Comparison of ENCODE assay signal across 26 cellular contexts in genomic region chr14:105052110-105052458, GRCh38. TPM values are rescaled to one million over a fixed set of nuclear protein-coding genes. Genes with fewer than 3 reads are reported as not detected.
DNase-seq lines count a peak whose midpoint lies in the region; ATAC-seq and TF ChIP-seq lines count a peak whose summit lies in the region.
"Had no signal": no experiment of that assay in that cellular context is flagged by ENCODE, and none has a peak within 500 bp of the region (broad histone marks: within the 10 kb centered on the region; RNA-seq: fewer than 3 reads in every experiment).

No MANE protein-coding gene starts in this region.

- H3K18ac ChIP-seq in trophoblast cell (ENCODE audit: low read length), result no peak overlapping the region

- DNase-seq in natural killer cell, result no peak
- DNase-seq in natural killer cell treated with Interleukin-12 subunit alpha and Interleukin-12 subunit beta and Interleukin-15 and Interleukin-18, amount 100 ng/mL, for 72 hours (ENCODE audit: low spot score), result no peak
- DNase-seq in T-helper 17 cell, result no peak
- DNase-seq in trophoblast cell, result peak; percentile 76 to 92
- DNase-seq in CD4-positive, alpha-beta memory T cell, result no peak
- no peak for DNase-seq in H7
- DNase-seq: AML-193; CD8-positive, alpha-beta memory T cell; DMS153; DND-41; HFFc6; KBM-7; MV-4-11; NCI-H1105; NCI-H1436 treated with DMSO at 0.1 percent for 48 hours; NCI-H187 treated with DMSO at 0.1 percent for 48 hours; NCI-H2171 treated with DMSO at 0.1 percent for 48 hours; NCI-H524 treated with DMSO at 0.1 percent for 48 hours; NCI-H82; SHP77 treated with DMSO at 0.1 percent for 48 hours had no signal

- H3K27me3 ChIP-seq in trophoblast cell (ENCODE audit: insufficient read depth, low read length) (peaks cover 11% of the 10 kb centered on the region), H7 (ENCODE audit: control insufficient read depth, insufficient read depth, low read length) (peaks cover 17% of the 10 kb centered on the region; the same call in 1 of the 2 replicates)
- no peaks in the 10 kb centered on the region for H3K27me3 ChIP-seq in CD4-positive, alpha-beta memory T cell (ENCODE audit: insufficient read depth, low read length)
- H3K27me3 ChIP-seq: BLaER1 treated with 17β-estradiol and CSF1 and Interleukin-3, amounts not matched to agents 10 nM and 100 nM had no signal

- no peaks in the 10 kb centered on the region for H3K9me3 ChIP-seq in T-helper 17 cell (ENCODE audit: control insufficient read depth, low read length, poor library complexity, severe bottlenecking)
- H3K9me3 ChIP-seq in trophoblast cell (ENCODE audit: insufficient read depth, low read depth, low read length), result peaks cover 3% of the 10 kb centered on the region
- no peaks in the 10 kb centered on the region for H3K9me3 ChIP-seq in CD4-positive, alpha-beta memory T cell (ENCODE audit: control insufficient read depth in 1 of 2, low read length in 2 of 2)
- H3K9me3 ChIP-seq: A549; BLaER1 treated with 17β-estradiol and CSF1 and Interleukin-3, amounts not matched to agents 10 nM and 100 nM; HAP-1 had no signal

- no peak overlapping the region for H3K27ac ChIP-seq in trophoblast cell (ENCODE audit: low read depth, low read length)
- H3K27ac ChIP-seq in CD4-positive, alpha-beta memory T cell (ENCODE audit: low read depth, low read length), result no peak overlapping the region
- H3K27ac ChIP-seq: A549; BLaER1 treated with 17β-estradiol and CSF1 and Interleukin-3, amounts not matched to agents 10 nM and 100 nM; PC-9 had no signal

- H2BK5ac ChIP-seq in trophoblast cell (ENCODE audit: low read depth, low read length, poor library complexity), result no peak overlapping the region

- ATAC-seq in natural killer cell (no peak), T-helper 17 cell (no peak), GM21825 (IDR thresholded peaks at IDR 0.05; ENCODE audit: unreplicated experiment) (no peak)
- no peak for ATAC-seq in natural killer cell treated with Interleukin-12 subunit alpha and Interleukin-12 subunit beta and Interleukin-15 and Interleukin-18, amount 100 ng/mL, for 72 hours
- ATAC-seq: A549 had no signal

- CTCF ChIA-PET in CD4-positive, alpha-beta memory T cell (lab: Charles Lee; ENCODE audit: partially characterized antibody), result interaction anchor here (3.4 kb wide), 1 partner anchor 77 kb away, joined by 15 read pairs; no protein-coding TSS in a partner anchor

- H3K4me3 ChIP-seq in trophoblast cell (ENCODE audit: low read depth, low read length), result no peak overlapping the region
- H3K4me3 ChIP-seq in CD4-positive, alpha-beta memory T cell (ENCODE audit: low read length in 2 of 2), result no peak overlapping the region
- no peak overlapping the region for H3K4me3 ChIP-seq in H7 (ENCODE audit: insufficient read depth, low read depth, low read length)
- H3K4me3 ChIP-seq: A549; BLaER1 treated with 17β-estradiol and CSF1 and Interleukin-3, amounts not matched to agents 10 nM and 100 nM; HAP-1; PC-9 had no signal

- WGBS in trophoblast cell (ENCODE audit: extremely low coverage, insufficient coverage, insufficient read length), result no CpG with 5 or more reads among the region's 4 CpGs

- H3K4me2 ChIP-seq in trophoblast cell (ENCODE audit: low read length), result no peak overlapping the region
- H3K4me2 ChIP-seq: A549; BLaER1 treated with 17β-estradiol and CSF1 and Interleukin-3, amounts not matched to agents 10 nM and 100 nM; PC-9 had no signal

- H3K36me3 ChIP-seq in trophoblast cell (ENCODE audit: control insufficient read depth in 1 of 2, insufficient read depth in 2 of 2, low read length in 2 of 2), result no peaks in the 10 kb centered on the region
- H3K36me3 ChIP-seq in CD4-positive, alpha-beta memory T cell (ENCODE audit: insufficient read depth, low read length), result peaks cover 40% of the 10 kb centered on the region
- no peaks in the 10 kb centered on the region for H3K36me3 ChIP-seq in H7 (replicated peaks; ENCODE audit: control insufficient read depth, insufficient read depth, low read length)
- H3K36me3 ChIP-seq: HAP-1 had no signal

- H3K36me3 Mint-ChIP-seq in natural killer cell (no peaks in the 10 kb centered on the region), T-helper 17 cell (ENCODE audit: low read depth) (peaks cover 10% of the 10 kb centered on the region)
- peaks cover 14% of the 10 kb centered on the region for H3K36me3 Mint-ChIP-seq in natural killer cell treated with Interleukin-12 subunit alpha and Interleukin-12 subunit beta and Interleukin-15 and Interleukin-18, amount 100 ng/mL, for 72 hours
- peaks cover 30 to 52% of the 10 kb centered on the region in 2 donors for H3K36me3 Mint-ChIP-seq in CD4-positive, alpha-beta memory T cell

- POLR2A ChIA-PET in CD4-positive, alpha-beta memory T cell (lab: Charles Lee; ENCODE audit: partially characterized antibody), result no interaction called here

- H3K4me1 Mint-ChIP-seq in natural killer cell (peaks cover 0 to 10% of the 10 kb centered on the region in 2 donors), T-helper 17 cell (peaks cover 4% of the 10 kb centered on the region)
- H3K4me1 Mint-ChIP-seq in natural killer cell treated with Interleukin-12 subunit alpha and Interleukin-12 subunit beta and Interleukin-15 and Interleukin-18, amount 100 ng/mL, for 72 hours (ENCODE audit: low read depth in 2 of 2), result peaks cover 10 to 16% of the 10 kb centered on the region in 2 donors
- peaks cover 6 to 7% (median 7%) of the 10 kb centered on the region in 4 donors for H3K4me1 Mint-ChIP-seq in CD4-positive, alpha-beta memory T cell

- intact Hi-C loops in natural killer cell (cut with micrococcal nuclease), result no loop called here
- intact Hi-C loops in CD4-positive, alpha-beta memory T cell (cut with micrococcal nuclease), result no loop called here

- H3K9me3 Mint-ChIP-seq in natural killer cell, result no peaks in the 10 kb centered on the region
- H3K9me3 Mint-ChIP-seq in natural killer cell treated with Interleukin-12 subunit alpha and Interleukin-12 subunit beta and Interleukin-15 and Interleukin-18, amount 100 ng/mL, for 72 hours, result no peaks in the 10 kb centered on the region
- H3K9me3 Mint-ChIP-seq in CD4-positive, alpha-beta memory T cell, result no peaks in the 10 kb centered on the region
- H3K9me3 Mint-ChIP-seq: CD8-positive, alpha-beta memory T cell; HFFc6 had no signal

- no peaks in the 10 kb centered on the region for H3K79me2 ChIP-seq in trophoblast cell (ENCODE audit: control insufficient read depth, insufficient read depth, low read length, poor library complexity)

- H2AFZ ChIP-seq in trophoblast cell (ENCODE audit: insufficient read depth, low read length, poor library complexity), result no peak overlapping the region
- H2AFZ ChIP-seq: PC-9 had no signal

- no peak overlapping the region for H2BK120ac ChIP-seq in trophoblast cell (ENCODE audit: insufficient read depth, low read length, poor library complexity)

- no peak overlapping the region for H3K14ac ChIP-seq in trophoblast cell (ENCODE audit: low read length)

- no peak overlapping the region for H4K91ac ChIP-seq in trophoblast cell (ENCODE audit: low read depth, low read length)

- no peak overlapping the region for H4K8ac ChIP-seq in trophoblast cell (ENCODE audit: low read depth, low read length)

- H3K9ac ChIP-seq in trophoblast cell (ENCODE audit: low read length), result no peak overlapping the region
- H3K9ac ChIP-seq: BLaER1 treated with 17β-estradiol and CSF1 and Interleukin-3, amounts not matched to agents 10 nM and 100 nM had no signal

- no peaks in the 10 kb centered on the region for H3K4me1 ChIP-seq in trophoblast cell (ENCODE audit: control insufficient read depth in 1 of 2, insufficient read depth in 2 of 2, low read length in 2 of 2)
- no peaks in the 10 kb centered on the region for H3K4me1 ChIP-seq in CD4-positive, alpha-beta memory T cell (ENCODE audit: insufficient read depth, low read length)
- H3K4me1 ChIP-seq: HAP-1 had no signal

- H3K27me3 Mint-ChIP-seq in natural killer cell (ENCODE audit: low read depth in 2 of 2), result no peaks in the 10 kb centered on the region
- no peaks in the 10 kb centered on the region for H3K27me3 Mint-ChIP-seq in natural killer cell treated with Interleukin-12 subunit alpha and Interleukin-12 subunit beta and Interleukin-15 and Interleukin-18, amount 100 ng/mL, for 72 hours
- H3K27me3 Mint-ChIP-seq in T-helper 17 cell, result no peaks in the 10 kb centered on the region
- H3K27me3 Mint-ChIP-seq in CD4-positive, alpha-beta memory T cell, result no peaks in the 10 kb centered on the region

- H4K12ac ChIP-seq in trophoblast cell (ENCODE audit: low read depth, low read length), result no peak overlapping the region

- H3K4me3 Mint-ChIP-seq in natural killer cell, result no peak overlapping the region
- no peak overlapping the region for H3K4me3 Mint-ChIP-seq in natural killer cell treated with Interleukin-12 subunit alpha and Interleukin-12 subunit beta and Interleukin-15 and Interleukin-18, amount 100 ng/mL, for 72 hours
- H3K4me3 Mint-ChIP-seq in T-helper 17 cell, result no peak overlapping the region
- no peak overlapping the region for H3K4me3 Mint-ChIP-seq in CD4-positive, alpha-beta memory T cell
- H3K4me3 Mint-ChIP-seq: CD8-positive, alpha-beta memory T cell; HFFc6 had no signal

- H3K27ac Mint-ChIP-seq in natural killer cell, result peak overlapping the region; percentile 61 to 67
- peak overlapping the region in 1 of 2 donors; percentile 63 for H3K27ac Mint-ChIP-seq in natural killer cell treated with Interleukin-12 subunit alpha and Interleukin-12 subunit beta and Interleukin-15 and Interleukin-18, amount 100 ng/mL, for 72 hours
- H3K27ac Mint-ChIP-seq in T-helper 17 cell, result peak overlapping the region; percentile 86
- H3K27ac Mint-ChIP-seq in CD4-positive, alpha-beta memory T cell, result peak overlapping the region in 1 of 7 donors; percentile 62
- H3K27ac Mint-ChIP-seq: HFFc6 had no signal

- no peak overlapping the region for H2BK12ac ChIP-seq in trophoblast cell (ENCODE audit: low read length)

- H2AK5ac ChIP-seq in trophoblast cell (ENCODE audit: low read length), result no peak overlapping the region

- H3K23ac ChIP-seq in trophoblast cell (ENCODE audit: low read length), result no peak overlapping the region

- no peak for TF ChIP-seq CTCF in natural killer cell (IDR thresholded peaks at IDR 0.05)

- no peaks in the 10 kb centered on the region for H3K79me1 ChIP-seq in trophoblast cell (ENCODE audit: low read length)

- no peak overlapping the region for H3K4ac ChIP-seq in trophoblast cell (ENCODE audit: low read depth, low read length)

RNA-seq across cellular contexts. Expression of gene GPR132, which starts 13.1 kb away (rescaled TPM):
- total RNA-seq in natural killer cell (10 to 100 TPM; 18.2 to 30.3 (median 26.7) TPM), T-helper 17 cell (10 to 100 TPM; 43.4 to 47.1 TPM)
- total RNA-seq in natural killer cell treated with Interleukin-12 subunit alpha and Interleukin-12 subunit beta and Interleukin-15 and Interleukin-18, amount 100 ng/mL, for 72 hours, result 10 to 100 TPM; 80.9 to 88.3 TPM
- polyA plus RNA-seq in trophoblast cell (2013), result 0.04 and 0.10 TPM in 2 replicates
- 10 to 100 TPM; 47.3 to 49.2 TPM for total RNA-seq in CD4-positive, alpha-beta memory T cell
- 10 to 100 TPM in 1 of 2 donors, 1 to 10 TPM in 1; 4.9 to 40.0 TPM for polyA plus RNA-seq in CD4-positive, alpha-beta memory T cell
- not detected in 2 replicates for total RNA-seq in H7 (2014; rRNA removed; shearing (Covaris generic))
- total RNA-seq: LHCN-M2, PC-9 had no signal

RNA-seq across cellular contexts. Expression of gene CDCA4, which starts 31.2 kb away (rescaled TPM):
- total RNA-seq in natural killer cell, result 10 to 100 TPM; 10.3 to 20.7 (median 16.6) TPM
- total RNA-seq in natural killer cell treated with Interleukin-12 subunit alpha and Interleukin-12 subunit beta and Interleukin-15 and Interleukin-18, amount 100 ng/mL, for 72 hours, result 10 to 100 TPM; 39.9 to 71.5 TPM
- 10 to 100 TPM; 16.1 to 18.4 TPM for total RNA-seq in T-helper 17 cell
- 16.8 and 18.1 TPM in 2 replicates for polyA plus RNA-seq in trophoblast cell (2013)
- total RNA-seq in CD4-positive, alpha-beta memory T cell, result 10 to 100 TPM; 17.1 to 19.0 TPM
- polyA plus RNA-seq in CD4-positive, alpha-beta memory T cell, result 10 to 100 TPM; 18.7 to 20.9 TPM
- total RNA-seq in H7 (2014; rRNA removed; shearing (Covaris generic)), result 99.0 and 111 TPM in 2 replicates

Comparison
In these comparisons a context has a peak if more than half of its experiments do, and no peak if none do; other contexts are left out.
1. DNase-seq: peak in trophoblast cell (2 of 2); none in natural killer cell (single experiment), natural killer cell treated with Interleukin-12 subunit alpha and Interleukin-12 subunit beta and Interleukin-15 and Interleukin-18, amount 100 ng/mL, for 72 hours (single experiment), T-helper 17 cell (0 of 3), CD4-positive, alpha-beta memory T cell (0 of 5) and H7 (single experiment).
2. RNA of gene GPR132, which starts 13.1 kb away (total RNA-seq): 80.9 to 88.3 TPM in natural killer cell treated with Interleukin-12 subunit alpha and Interleukin-12 subunit beta and Interleukin-15 and Interleukin-18, amount 100 ng/mL, for 72 hours, 47.3 to 49.2 TPM in CD4-positive, alpha-beta memory T cell, 43.4 to 47.1 TPM in T-helper 17 cell and 18.2 to 30.3 TPM in natural killer cell; not detected in H7; every median in the first group is over 10 times any median in the second.